In the genomic region with DNA sequence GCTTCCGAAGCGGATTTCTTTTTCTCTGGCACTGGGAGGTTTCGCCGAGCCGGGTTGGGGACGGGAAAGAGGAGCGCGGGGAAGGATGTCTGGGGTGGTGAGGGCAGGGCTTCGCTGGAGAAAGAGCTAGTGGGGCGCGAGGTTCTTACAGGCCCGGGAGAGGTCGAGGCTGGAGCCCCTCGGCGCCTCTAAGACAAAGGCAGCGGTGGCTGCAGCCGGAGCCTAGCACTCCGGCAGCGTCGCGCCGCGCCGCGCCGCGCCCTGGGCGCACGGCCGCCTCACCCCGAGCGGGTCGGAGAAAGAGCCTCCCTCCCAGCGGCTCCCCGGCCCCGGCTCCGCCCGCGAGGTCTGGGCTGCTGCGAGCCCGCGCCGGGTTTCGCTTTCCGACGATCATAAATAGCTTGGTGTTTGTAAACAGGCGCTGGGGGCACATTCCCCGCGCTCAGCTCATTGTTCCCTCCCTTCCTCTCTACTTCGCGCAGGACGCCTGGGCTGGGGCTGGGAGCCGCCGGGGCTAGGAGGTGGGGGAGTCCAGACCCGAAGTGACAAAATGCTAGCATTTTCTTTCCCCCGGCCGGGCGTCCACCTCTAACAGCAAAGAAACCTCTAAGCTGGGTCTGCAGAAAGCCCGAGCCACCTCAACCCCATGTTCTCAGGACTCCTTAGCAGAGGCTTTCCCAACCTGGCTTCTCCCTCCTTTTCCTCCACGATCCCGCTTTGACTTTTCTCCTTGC, we compare ENCODE assay signal across 8 cellular contexts. TPM values are rescaled to one million over a fixed set of nuclear protein-coding genes. Genes with fewer than 3 reads are reported as not detected.
DNase-seq lines count a peak whose midpoint lies in the region; ATAC-seq and TF ChIP-seq lines count a peak whose summit lies in the region.

No MANE protein-coding gene starts in this region.

- H3K27ac ChIP-seq in layer of hippocampus (ENCODE audit: low read depth, low read length) (peak overlapping the region; percentile 80), spleen (peak overlapping the region; percentile 63 to 90 (median 82))

- no peaks in the 10 kb centered on the region for H3K36me3 ChIP-seq in spleen

- intact Hi-C loops in spleen (cut with DNase I; ENCODE audit: low total_unique reads) = loop anchor here (5.0 kb wide), 1 partner anchor 138 kb away; no protein-coding TSS in a partner anchor

- H3K36me3 Mint-ChIP-seq in chondrocyte (ENCODE audit: low read depth) = peaks cover 2% of the 10 kb centered on the region

- TF ChIP-seq CTCF in chondrocyte (IDR thresholded peaks at IDR 0.05) (no peak), spleen (IDR thresholded peaks at IDR 0.05 in 8 of 11, conservative IDR thresholded peaks at IDR 0.05 in 3 of 11) (no peak)

- WGBS in spleen, 5 donors = 1% methylated on average over 30 to 61 of the region's 61 CpGs

- H3K27ac Mint-ChIP-seq in chondrocyte (ENCODE audit: unreplicated experiment) = peak overlapping the region; percentile 99

- peak overlapping the region; percentile 55 to 82 (median 66) for H3K4me3 ChIP-seq in spleen

- peak; percentile 44 for DNase-seq in NK-92 treated with Interleukin-12 subunit alpha and Interleukin-12 subunit beta, amount 100 ng/mL, for 24 hours (lab: John Stamatoyannopoulos, UW)
- DNase-seq in NK-92 (lab: John Stamatoyannopoulos, UW; ENCODE audit: unreplicated experiment) (no peak), NCI-H82 treated with DMSO at 0.1 percent for 48 hours (lab: John Stamatoyannopoulos, UW; ENCODE audit: unreplicated experiment) (peak; percentile 45), chondrocyte (ENCODE audit: low spot score) (peak; percentile 81), spleen (peak; percentile 69), mesenteric fat pad (ENCODE audit: low spot score) (no peak)

- peaks cover 5% of the 10 kb centered on the region for H3K27me3 ChIP-seq in layer of hippocampus (ENCODE audit: control insufficient read depth, insufficient read depth, low read length)
- peaks cover 0 to 98% (median 45%) of the 10 kb centered on the region in 7 donors for H3K27me3 ChIP-seq in spleen (replicated peaks in 1 of 7)

- H3K9me3 Mint-ChIP-seq in chondrocyte (ENCODE audit: low read depth) = no peaks in the 10 kb centered on the region

- no peak for TF ChIP-seq POLR2A in spleen (IDR thresholded peaks at IDR 0.05)

- ATAC-seq in HG03135 (IDR thresholded peaks at IDR 0.05; ENCODE audit: unreplicated experiment) = peak; percentile 45

- no peaks in the 10 kb centered on the region for H3K9me3 ChIP-seq in spleen

- peaks cover 29% of the 10 kb centered on the region for H3K27me3 Mint-ChIP-seq in chondrocyte (ENCODE audit: low read depth)

- H3K4me1 Mint-ChIP-seq in chondrocyte (ENCODE audit: low read depth) = peaks cover 24% of the 10 kb centered on the region

- H3K4me3 Mint-ChIP-seq in chondrocyte (ENCODE audit: unreplicated experiment) = peak overlapping the region; percentile 95

- peaks cover 0 to 76% (median 40%) of the 10 kb centered on the region in 6 donors for H3K4me1 ChIP-seq in spleen

RNA-seq across cellular contexts. Expression of gene MEIS1, which starts 0.8 kb away (rescaled TPM):
- 1.1 to 18.5 TPM (median 16.9 TPM) in 3 replicates for total RNA-seq in chondrocyte
- total RNA-seq in spleen = 10 to 100 TPM; 23.6 to 81.4 (median 44.1) TPM
- polyA plus RNA-seq in spleen = 10 to 100 TPM; 13.1 to 19.4 (median 14.1) TPM
- total RNA-seq in mesenteric fat pad = 31.7 TPM

Comparison
In these comparisons a context has a peak if more than half of its experiments do, and no peak if none do; other contexts are left out.
1. DNase-seq: peak in NK-92 treated with Interleukin-12 subunit alpha and Interleukin-12 subunit beta, amount 100 ng/mL, for 24 hours (single experiment), NCI-H82 treated with DMSO at 0.1 percent for 48 hours (single experiment), chondrocyte (single experiment) and spleen (single experiment); none in NK-92 (single experiment) and mesenteric fat pad (single experiment).